Comparison of ENCODE assay signal across 1 cellular context in the genomic region with DNA sequence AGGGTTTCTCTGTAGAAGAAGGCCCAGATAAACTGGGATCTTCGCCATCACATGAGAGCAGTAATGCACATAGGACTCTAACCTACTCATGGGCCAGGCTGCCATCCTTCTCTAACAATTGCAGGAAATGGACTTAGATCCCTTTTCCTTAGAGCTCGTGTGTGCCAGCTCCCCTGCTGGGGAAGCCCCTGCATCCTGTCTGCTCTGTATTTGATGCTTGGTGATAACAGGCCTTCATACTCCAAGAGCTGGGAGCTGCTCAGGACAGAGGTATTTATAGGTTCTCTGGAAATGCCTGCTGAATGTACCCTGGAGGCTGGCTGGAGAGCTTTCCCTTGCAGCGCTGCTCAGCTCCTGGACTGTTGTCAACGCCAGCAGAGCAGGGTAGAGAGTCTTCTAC.
TF ChIP-seq lines count a peak whose summit lies in the region.

No MANE protein-coding gene starts in this region.

TF ChIP-seq in HepG2, 621 proteins besides CTCF, POLR2A, EP300 and RAD21 (continued from another document):
- TF ChIP-seq, protein P1, sequence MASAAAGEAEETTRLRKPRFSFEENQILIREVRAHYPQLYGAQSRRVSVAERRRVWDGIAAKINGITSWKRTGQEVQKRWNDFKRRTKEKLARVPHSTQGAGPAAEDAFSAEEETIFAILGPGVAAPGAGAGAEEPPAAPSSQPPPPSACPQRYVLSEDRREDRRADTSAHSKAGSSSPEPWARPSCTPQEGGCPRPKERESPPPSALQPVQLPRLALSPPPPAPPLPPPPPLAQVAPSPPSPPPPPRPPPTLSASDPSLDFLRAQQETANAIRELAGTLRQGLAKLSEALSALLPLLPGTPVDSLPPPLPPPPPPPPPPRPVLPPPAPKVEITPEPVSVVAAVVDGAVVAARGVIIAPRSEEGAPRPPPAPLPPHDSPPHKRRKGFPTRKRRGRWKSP (CRISPR knock-in tag; IDR thresholded peaks at IDR 0.05) = no peak
- no peak for TF ChIP-seq ZNF773 (CRISPR knock-in tag; IDR thresholded peaks at IDR 0.05; ENCODE audit: borderline replicate concordance)
TF ChIP-seq in HepG2: peak in this region for 0.
